ENCODE assay signal across 12 cellular contexts in genomic region chr20:35603695-35604443, GRCh38.
"Had no signal": no experiment of that assay in that cellular context is flagged by ENCODE, and none has a peak within 500 bp of the region (broad histone marks: within the 10 kb centered on the region; RNA-seq: fewer than 3 reads in every experiment).

No MANE protein-coding gene starts in this region.

- ATAC-seq: esophagus mucosa, right lobe of liver had no signal

- H3K4me3 Mint-ChIP-seq: activated naive CD8-positive, alpha-beta T cell treated with anti-CD3 and anti-CD28 coated beads for 36 hours had no signal

- H3K27ac ChIP-seq: brain microvascular endothelial cell, dorsolateral prefrontal cortex, left ventricle myocardium inferior, right lobe of liver had no signal

- H3K27ac Mint-ChIP-seq: activated naive CD8-positive, alpha-beta T cell treated with anti-CD3 and anti-CD28 coated beads for 36 hours; type B pancreatic cell had no signal

- DNase-seq: activated naive CD8-positive, alpha-beta T cell treated with anti-CD3 and anti-CD28 coated beads for 36 hours; activated T-cell treated with anti-CD3 and anti-CD28 coated beads, Interleukin-2, amount 50 U/mL, for 1 hour; brain microvascular endothelial cell; glutamatergic neuron; left ventricle myocardium inferior; stimulated activated CD4-positive, alpha-beta T cell treated with anti-CD3 and anti-CD28 coated beads, Interleukin-2, amount 100 ng/mL, for 24 hours; stimulated activated naive CD4-positive, alpha-beta T cell treated with Interleukin-2 at 50 U/mL for 16 hours; T-helper 2 cell had no signal

- H3K36me3 ChIP-seq: brain microvascular endothelial cell, left ventricle myocardium inferior, right lobe of liver had no signal

- H3K27me3 ChIP-seq: right lobe of liver had no signal

- H3K36me3 Mint-ChIP-seq: activated naive CD8-positive, alpha-beta T cell treated with anti-CD3 and anti-CD28 coated beads for 36 hours; type B pancreatic cell had no signal

- H3K9me3 ChIP-seq: left ventricle myocardium inferior, right lobe of liver had no signal

- H3K9me3 Mint-ChIP-seq: activated naive CD8-positive, alpha-beta T cell treated with anti-CD3 and anti-CD28 coated beads for 36 hours; type B pancreatic cell had no signal

- H3K4me3 ChIP-seq: dorsolateral prefrontal cortex, left ventricle myocardium inferior, right lobe of liver had no signal
